ENCODE assay signal across 9 cellular contexts in the genomic region with DNA sequence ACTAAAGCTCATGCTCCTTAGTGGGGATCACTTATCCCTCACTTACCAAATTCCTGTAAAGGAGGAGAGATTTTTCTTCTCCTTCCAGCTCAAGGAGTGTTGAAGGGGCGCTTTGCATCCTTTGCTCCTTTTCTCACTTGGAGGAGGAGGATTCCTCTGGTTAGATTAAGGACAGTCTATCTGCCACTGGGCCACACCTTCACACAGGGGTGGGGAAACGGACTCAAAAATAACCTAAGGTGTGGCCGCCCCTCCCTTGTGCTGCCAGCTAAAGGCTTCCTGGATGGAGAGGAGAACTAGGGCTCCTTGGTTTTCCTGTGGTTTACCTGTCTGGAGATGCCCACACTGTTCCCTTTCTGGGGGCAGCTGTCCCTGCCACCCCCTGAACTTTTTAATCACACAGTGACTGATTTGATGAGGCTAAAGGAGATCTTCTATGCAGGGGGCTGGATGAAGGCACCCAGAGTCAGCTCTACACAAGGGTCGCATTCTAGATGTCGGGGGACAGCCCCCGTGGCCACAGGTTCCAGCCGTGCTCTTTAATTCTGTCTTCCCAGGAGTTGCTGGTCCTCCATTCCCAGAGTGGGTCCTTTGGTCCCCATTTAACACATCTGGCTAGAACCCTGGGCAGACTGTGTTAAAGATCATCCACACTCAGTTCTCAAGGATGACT. TPM values are rescaled to one million over a fixed set of nuclear protein-coding genes. Genes with fewer than 3 reads are reported as not detected.
DNase-seq lines count a peak whose midpoint lies in the region; ATAC-seq and TF ChIP-seq lines count a peak whose summit lies in the region.
"Had no signal": no experiment of that assay in that cellular context is flagged by ENCODE, and none has a peak within 500 bp of the region (broad histone marks: within the 10 kb centered on the region; RNA-seq: fewer than 3 reads in every experiment).

No MANE protein-coding gene starts in this region.

- TF ChIP-seq CTCF in cardiac muscle cell (IDR thresholded peaks at IDR 0.05; ENCODE audit: low read depth, low read length) (no peak), VCaP (conservative IDR thresholded peaks at IDR 0.05) (no peak), lung (IDR thresholded peaks at IDR 0.05; ENCODE audit: control extremely low read depth, extremely low read depth) (no peak), upper lobe of left lung (IDR thresholded peaks at IDR 0.05) (no peak)

- H3K36me3 ChIP-seq in cardiac muscle cell (no peaks in the 10 kb centered on the region), lung (ENCODE audit: control insufficient read depth in 2 of 2, insufficient read depth in 2 of 2, low read length in 2 of 2) (no peaks in the 10 kb centered on the region), upper lobe of left lung (peaks cover 0 to 7% (median 0%) of the 10 kb centered on the region in 4 donors)

- ATAC-seq in lung (ENCODE audit: insufficient read depth, low FRiP score): no peak
- ATAC-seq in upper lobe of left lung (ENCODE audit: low FRiP score in 2 of 2): peak in 1 of 2 donors; percentile 4

- no peaks in the 10 kb centered on the region for H3K27me3 ChIP-seq in cardiac muscle cell
- H3K27me3 ChIP-seq in lung (ENCODE audit: control insufficient read depth, insufficient read depth): no peaks in the 10 kb centered on the region
- H3K27me3 ChIP-seq in upper lobe of left lung: no peaks in the 10 kb centered on the region

- H3K4me3 ChIP-seq in cardiac muscle cell (no peak overlapping the region), lung (no peak overlapping the region), upper lobe of left lung (no peak overlapping the region)
- H3K4me3 ChIP-seq: K562 had no signal

- 73 to 81% methylated on average over 7 of the region's 7 CpGs for WGBS in lung, 2 donors
- WGBS in upper lobe of left lung, 2 donors: 80 to 82% methylated on average over 7 of the region's 7 CpGs

- no peak for TF ChIP-seq EP300 in upper lobe of left lung (IDR thresholded peaks at IDR 0.05)

- peak overlapping the region; percentile 72 for H3K27ac ChIP-seq in cardiac muscle cell
- peak overlapping the region; percentile 79 for H3K27ac ChIP-seq in VCaP
- peak overlapping the region; percentile 15 to 85 for H3K27ac ChIP-seq in lung (ENCODE audit: low read depth in 1 of 2, low read length in 1 of 2)
- peak overlapping the region; percentile 4 to 79 (median 62) for H3K27ac ChIP-seq in upper lobe of left lung

- intact Hi-C loops in cardiac septum (cut with DNase I): no loop called here

- no peak for DNase-seq in cardiac muscle cell (ENCODE audit: low read depth in 1 of 2, low spot score in 1 of 2)
- DNase-seq in cardiac septum (ENCODE audit: low spot score): no peak
- no peak for DNase-seq in lung (ENCODE audit: low spot score)
- DNase-seq in upper lobe of left lung: no peak
- DNase-seq in RPMI8226: no peak
- DNase-seq in NCI-H774 (lab: John Stamatoyannopoulos, UW): no peak
- no peak for DNase-seq in cerebellum (ENCODE audit: low spot score)

- no peak for TF ChIP-seq POLR2A in upper lobe of left lung (IDR thresholded peaks at IDR 0.05)

- no peaks in the 10 kb centered on the region for H3K9me3 ChIP-seq in cardiac muscle cell (ENCODE audit: low read depth)
- no peaks in the 10 kb centered on the region for H3K9me3 ChIP-seq in lung (ENCODE audit: control insufficient read depth in 2 of 2, insufficient read depth in 1 of 2, low read length in 1 of 2)
- peaks cover 0 to 4% (median 0%) of the 10 kb centered on the region in 4 donors for H3K9me3 ChIP-seq in upper lobe of left lung

- H3K4me1 ChIP-seq in cardiac muscle cell (ENCODE audit: low read depth) (peaks cover 57% of the 10 kb centered on the region), lung (ENCODE audit: control insufficient read depth in 2 of 2, insufficient read depth in 2 of 2, low read length in 2 of 2) (peaks cover 13 to 26% of the 10 kb centered on the region in 2 donors), upper lobe of left lung (peaks cover 41 to 53% (median 49%) of the 10 kb centered on the region in 4 donors)

RNA-seq across cellular contexts. Expression of a gene that starts 14.4 kb away (rescaled TPM):
- total RNA-seq in cardiac muscle cell (15.7 and 23.9 TPM in 2 replicates), cardiac septum (119 TPM), lung (10 to 100 TPM; 23.1 to 78.7 TPM), upper lobe of left lung (10 to 100 TPM; 22.0 to 99.9 (median 78.5) TPM), cerebellum (8.9 TPM)
- polyA plus RNA-seq in cardiac muscle cell (51.1 and 54.8 TPM in 2 replicates), lung (100 to 1,000 TPM; 104 to 300 TPM)
